Comparison of ENCODE assay signal across 8 cellular contexts in genomic region chr6:41936073-41936837, GRCh38. TPM values are rescaled to one million over a fixed set of nuclear protein-coding genes. Genes with fewer than 3 reads are reported as not detected.
DNase-seq lines count a peak whose midpoint lies in the region; ATAC-seq and TF ChIP-seq lines count a peak whose summit lies in the region.

No MANE protein-coding gene starts in this region.

- peak overlapping the region; percentile 50 for H3K27ac ChIP-seq in osteoblast (ENCODE audit: low read depth, low read length)
- peak overlapping the region in 2 of 4 donors; percentile 61 for H3K27ac ChIP-seq in tibial nerve

- peaks cover 49% of the 10 kb centered on the region for H4K20me1 ChIP-seq in osteoblast (ENCODE audit: insufficient read depth, low read length)

- H3K27me3 ChIP-seq in osteoblast (ENCODE audit: insufficient read depth, low read length), result no peaks in the 10 kb centered on the region
- no peaks in the 10 kb centered on the region for H3K27me3 ChIP-seq in tibial nerve

- no peak overlapping the region for H2AFZ ChIP-seq in osteoblast (ENCODE audit: low read length)

- peak; percentile 60 for ATAC-seq in GM19452 (IDR thresholded peaks at IDR 0.05; ENCODE audit: unreplicated experiment)

- H3K4me1 ChIP-seq in osteoblast (ENCODE audit: insufficient read depth, low read length), result peaks cover 44% of the 10 kb centered on the region
- peaks cover 0 to 64% (median 33%) of the 10 kb centered on the region in 4 donors for H3K4me1 ChIP-seq in tibial nerve

- TF ChIP-seq EP300 in tibial nerve (IDR thresholded peaks at IDR 0.05), result peak in 1 of 2 donors; percentile 20

- H3K4me3 ChIP-seq in osteoblast (ENCODE audit: insufficient read depth, low read length) (no peak overlapping the region), tibial nerve (no peak overlapping the region)

- TF ChIP-seq CTCF in osteoblast (IDR thresholded peaks at IDR 0.05; ENCODE audit: extremely low read depth, low read depth, low read length) (peak; percentile 90), tibial nerve (IDR thresholded peaks at IDR 0.05) (peak; percentile 63 to 86 (median 80))

- 47 to 48% methylated on average over 10 of the region's 10 CpGs for WGBS in tibial nerve, 2 donors

- H3K36me3 ChIP-seq in osteoblast (ENCODE audit: insufficient read depth, low read length) (peaks cover 61% of the 10 kb centered on the region), tibial nerve (peaks cover 0 to 62% (median 29%) of the 10 kb centered on the region in 3 donors)

- TF ChIP-seq POLR2A in tibial nerve (IDR thresholded peaks at IDR 0.05), result no peak

- peaks cover 47% of the 10 kb centered on the region for H3K79me2 ChIP-seq in osteoblast (ENCODE audit: insufficient read depth, low read length)

- H3K4me2 ChIP-seq in osteoblast (ENCODE audit: insufficient read depth, low read length), result peak overlapping the region; percentile 15

- H3K9me3 ChIP-seq in osteoblast (ENCODE audit: low read depth, low read length) (no peaks in the 10 kb centered on the region), tibial nerve (no peaks in the 10 kb centered on the region)

- DNase-seq in CD1c-positive myeloid dendritic cell (ENCODE audit: extremely low spot score) (peak; percentile 87), KG1 (lab: John Stamatoyannopoulos, UW) (peak; percentile 91), SHP77 treated with DMSO at 0.1 percent for 48 hours (lab: John Stamatoyannopoulos, UW) (peak; percentile 56), foreskin melanocyte (peak; percentile 76), osteoblast (ENCODE audit: insufficient read length, low spot score, missing footprints) (peak; percentile 98), tibial nerve (ENCODE audit: low spot score in 2 of 2) (peak in 1 of 2 donors; percentile 72)
- DNase-seq in activated naive CD4-positive, alpha-beta T cell treated with Interleukin-2 at 50 U/mL for 16 hours, result peak; percentile 67

RNA-seq across cellular contexts. Expression of gene CCND3, which starts 5.4 kb away (rescaled TPM):
- total RNA-seq in osteoblast (17.7 and 21.0 TPM in 2 replicates), tibial nerve (100 to 1,000 TPM; 175 to 325 (median 248) TPM)

RNA-seq across cellular contexts. Expression of gene BYSL, which starts 15.0 kb away (rescaled TPM):
- total RNA-seq in osteoblast (11.6 and 11.8 TPM in 2 replicates), tibial nerve (10 to 100 TPM in 3 of 4 donors, 1 to 10 TPM in 1; 9.2 to 13.3 (median 12.8) TPM)

RNA-seq across cellular contexts. Expression of gene MED20, which starts 15.3 kb away (rescaled TPM):
- 27.4 and 30.8 TPM in 2 replicates for total RNA-seq in osteoblast
- total RNA-seq in tibial nerve, result 10 to 100 TPM in 3 of 4 donors, 1 to 10 TPM in 1; 8.0 to 15.0 (median 12.2) TPM

RNA-seq across cellular contexts. Expression of gene USP49, which starts 41.1 kb away (rescaled TPM):
- total RNA-seq in osteoblast (3.6 and 3.8 TPM in 2 replicates), tibial nerve (10 to 100 TPM in 1 of 4 donors, 1 to 10 TPM in 3; 6.5 to 13.8 (median 8.8) TPM)
